Comparison of ENCODE assay signal across 24 cellular contexts in the genomic region with DNA sequence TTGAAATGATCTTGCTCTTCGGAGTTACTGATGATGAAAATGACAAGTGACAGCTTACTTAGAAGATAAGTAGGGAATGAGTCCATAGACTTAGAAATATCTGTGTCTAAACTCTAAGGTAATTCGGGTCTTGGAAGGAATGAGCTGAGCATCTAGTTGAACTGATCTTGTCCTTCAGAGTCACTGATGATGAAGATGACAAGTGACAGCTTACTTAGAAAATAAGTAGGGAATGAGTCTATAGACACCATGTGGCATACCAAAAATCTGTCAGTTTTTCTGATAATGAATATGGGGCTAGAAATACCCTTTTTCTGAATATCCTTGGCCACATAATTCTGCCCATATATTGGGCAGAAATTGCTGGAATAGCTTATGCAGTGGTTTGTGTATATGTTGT. TPM values are rescaled to one million over a fixed set of nuclear protein-coding genes. Genes with fewer than 3 reads are reported as not detected.
DNase-seq lines count a peak whose midpoint lies in the region; ATAC-seq, FAIRE-seq and TF ChIP-seq lines count a peak whose summit lies in the region.
"Had no signal": no experiment of that assay in that cellular context is flagged by ENCODE, and none has a peak within 500 bp of the region (broad histone marks: within the 10 kb centered on the region; RNA-seq: fewer than 3 reads in every experiment).

No MANE protein-coding gene starts in this region.

- CTCF ChIA-PET in SK-N-SH (lab: Yijun Ruan, JAX): interaction anchor here (0.7 to 2.4 kb wide), 3 partner anchors 19 to 58 kb away, joined by 3 to 7 read pairs (median 6); no protein-coding TSS in a partner anchor

- peaks cover 18% of the 10 kb centered on the region for H3K4me1 Mint-ChIP-seq in astrocyte (ENCODE audit: low read depth, unreplicated experiment)
- H3K4me1 Mint-ChIP-seq in stimulated activated effector memory CD8-positive, alpha-beta T cell treated with anti-CD3 and anti-CD28 coated beads, Interleukin-12 subunit alpha, Interleukin-12 subunit beta, amount 100 ng/mL, for 72 hours: no peaks in the 10 kb centered on the region
- H3K4me1 Mint-ChIP-seq: CD8-positive, alpha-beta memory T cell had no signal

- H2AFZ ChIP-seq in SK-N-SH (ENCODE audit: low read depth) (no peak overlapping the region), astrocyte (ENCODE audit: low read depth, low read length) (no peak overlapping the region)

- 87% methylated on average over 2 of the region's 2 CpGs for WGBS in SK-N-SH (ENCODE audit: low lambda C conversion rate)

- H3K36me3 Mint-ChIP-seq in astrocyte (ENCODE audit: low read depth, unreplicated experiment): no peaks in the 10 kb centered on the region
- no peaks in the 10 kb centered on the region for H3K36me3 Mint-ChIP-seq in stimulated activated effector memory CD8-positive, alpha-beta T cell treated with anti-CD3 and anti-CD28 coated beads, Interleukin-12 subunit alpha, Interleukin-12 subunit beta, amount 100 ng/mL, for 72 hours
- H3K36me3 Mint-ChIP-seq: CD8-positive, alpha-beta memory T cell had no signal

- H3K9me3 ChIP-seq in SK-N-SH (no peaks in the 10 kb centered on the region), astrocyte (ENCODE audit: insufficient read depth, low read depth, low read length) (no peaks in the 10 kb centered on the region)
- H3K9me3 ChIP-seq: A549; BE2C; BLaER1 treated with 17β-estradiol and CSF1 and Interleukin-3, amounts not matched to agents 10 nM and 100 nM had no signal

- ATAC-seq in SK-N-SH treated with all-trans-retinoic acid at 6 μM for 48 hours (no peak), HG02610 (IDR thresholded peaks at IDR 0.05; ENCODE audit: unreplicated experiment) (peak; percentile 50), GM21423 (IDR thresholded peaks at IDR 0.05; ENCODE audit: unreplicated experiment) (no peak)
- peak; percentile 77 for ATAC-seq in stimulated activated effector memory CD8-positive, alpha-beta T cell treated with anti-CD3 and anti-CD28 coated beads, Interleukin-12 subunit alpha, Interleukin-12 subunit beta, amount 100 ng/mL, for 72 hours
- ATAC-seq: A549 had no signal

- H3K27me3 ChIP-seq in SK-N-SH (ENCODE audit: insufficient read depth) (no peaks in the 10 kb centered on the region), astrocyte (ENCODE audit: insufficient read depth, low read length) (no peaks in the 10 kb centered on the region)
- H3K27me3 ChIP-seq: BE2C; BLaER1 treated with 17β-estradiol and CSF1 and Interleukin-3, amounts not matched to agents 10 nM and 100 nM had no signal

- peaks cover 0 to 9% of the 10 kb centered on the region in 2 experiments; a peak in 1 of 4 replicates for H3K4me1 ChIP-seq in SK-N-SH (ENCODE audit: control insufficient read depth in 1 of 2, insufficient read depth in 2 of 2, low read depth in 1 of 2, low read length in 1 of 2)
- H3K4me1 ChIP-seq in astrocyte (ENCODE audit: insufficient read depth, low read length): no peaks in the 10 kb centered on the region
- H3K4me1 ChIP-seq: A549 had no signal

- H3K79me2 ChIP-seq in SK-N-SH (ENCODE audit: insufficient read depth) (peaks cover 83% of the 10 kb centered on the region), astrocyte (ENCODE audit: insufficient read depth, low read length) (peaks cover 83% of the 10 kb centered on the region)

- H3K27ac ChIP-seq in SK-N-SH (ENCODE audit: low read depth in 2 of 2, low read length in 1 of 2): no peak overlapping the region
- H3K27ac ChIP-seq in astrocyte (ENCODE audit: low read depth, low read length): no peak overlapping the region
- H3K27ac ChIP-seq: A549; BLaER1 treated with 17β-estradiol and CSF1 and Interleukin-3, amounts not matched to agents 10 nM and 100 nM had no signal

- peak; percentile 71 for FAIRE-seq in astrocyte (lab: Jason Lieb, UNC)
- FAIRE-seq: A549, GM12892, GM19239 had no signal

- H3K9me3 Mint-ChIP-seq in astrocyte (ENCODE audit: unreplicated experiment): no peaks in the 10 kb centered on the region
- no peaks in the 10 kb centered on the region for H3K9me3 Mint-ChIP-seq in stimulated activated effector memory CD8-positive, alpha-beta T cell treated with anti-CD3 and anti-CD28 coated beads, Interleukin-12 subunit alpha, Interleukin-12 subunit beta, amount 100 ng/mL, for 72 hours
- H3K9me3 Mint-ChIP-seq: CD4-positive, alpha-beta T cell; CD8-positive, alpha-beta memory T cell had no signal

- no peak for DNase-seq in SK-N-SH
- DNase-seq in astrocyte (ENCODE audit: low read depth): no peak
- no peak for DNase-seq in stimulated activated effector memory CD8-positive, alpha-beta T cell treated with anti-CD3 and anti-CD28 coated beads, Interleukin-12 subunit alpha, Interleukin-12 subunit beta, amount 100 ng/mL, for 72 hours (ENCODE audit: low spot score in 2 of 2)
- DNase-seq in stimulated activated CD4-positive, alpha-beta T cell treated with anti-CD3 and anti-CD28 coated beads, Interleukin-1b, Interleukin-23, amount 100 ng/mL, for 48 hours: no peak
- DNase-seq in stimulated activated CD8-positive, alpha-beta memory T cell treated with anti-CD3 and anti-CD28 coated beads, Interleukin-4, amount 100 ng/mL, for 48 hours: no peak
- DNase-seq: 8988T; ACHN; AML-193; BE2C; CD4-positive, alpha-beta T cell; CD8-positive, alpha-beta memory T cell; DMS53; DMS79 treated with DMSO at 0.1 percent for 48 hours; GOT3; H7; HCEC 1CT had no signal

- no peak for TF ChIP-seq RAD21 in SK-N-SH (IDR thresholded peaks at IDR 0.05; ENCODE audit: low read length)

- POLR2A ChIA-PET in SK-N-SH (lab: Yijun Ruan, JAX): no interaction called here

- H4K20me1 ChIP-seq in SK-N-SH (ENCODE audit: insufficient read depth) (peaks cover 56% of the 10 kb centered on the region), astrocyte (ENCODE audit: insufficient read depth, low read length) (peaks cover 48% of the 10 kb centered on the region)

- no peak overlapping the region for H3K4me3 Mint-ChIP-seq in astrocyte (ENCODE audit: unreplicated experiment)
- H3K4me3 Mint-ChIP-seq in stimulated activated effector memory CD8-positive, alpha-beta T cell treated with anti-CD3 and anti-CD28 coated beads, Interleukin-12 subunit alpha, Interleukin-12 subunit beta, amount 100 ng/mL, for 72 hours: no peak overlapping the region
- H3K4me3 Mint-ChIP-seq: CD14-positive monocyte; CD4-positive, alpha-beta T cell; CD8-positive, alpha-beta memory T cell had no signal

- TF ChIP-seq CTCF in SK-N-SH (IDR thresholded peaks at IDR 0.05) (no peak), astrocyte (IDR thresholded peaks at IDR 0.05; ENCODE audit: insufficient read depth, low read depth, low read length) (no peak)

- H3K9ac ChIP-seq in SK-N-SH: no peak overlapping the region
- H3K9ac ChIP-seq in astrocyte (ENCODE audit: low read length): no peak overlapping the region
- H3K9ac ChIP-seq: BLaER1 treated with 17β-estradiol and CSF1 and Interleukin-3, amounts not matched to agents 10 nM and 100 nM had no signal

- H3K4me2 ChIP-seq in SK-N-SH (no peak overlapping the region), astrocyte (ENCODE audit: low read length) (no peak overlapping the region)
- H3K4me2 ChIP-seq: A549 had no signal

- H3K36me3 ChIP-seq in SK-N-SH (replicated peaks in 1 of 2; ENCODE audit: control insufficient read depth in 1 of 2, insufficient read depth in 2 of 2, low read length in 1 of 2) (peaks cover 14 to 40% of the 10 kb centered on the region in 2 experiments), astrocyte (ENCODE audit: insufficient read depth, low read length) (peaks cover 23% of the 10 kb centered on the region)
- H3K36me3 ChIP-seq: BE2C had no signal

- no peaks in the 10 kb centered on the region for H3K9me2 ChIP-seq in SK-N-SH

- TF ChIP-seq EP300 in SK-N-SH (IDR thresholded peaks at IDR 0.05; ENCODE audit: borderline replicate concordance in 1 of 2, low read depth in 1 of 2, low read length in 1 of 2): no peak

- no peaks in the 10 kb centered on the region for H3K27me3 Mint-ChIP-seq in astrocyte (ENCODE audit: low read depth, unreplicated experiment)
- H3K27me3 Mint-ChIP-seq: CD4-positive, alpha-beta T cell had no signal

- H3K4me3 ChIP-seq in SK-N-SH (ENCODE audit: low read depth in 2 of 2, low read length in 1 of 2) (no peak overlapping the region), astrocyte (ENCODE audit: insufficient read depth, low read depth, low read length) (no peak overlapping the region)
- H3K4me3 ChIP-seq: A549; BLaER1 treated with 17β-estradiol and CSF1 and Interleukin-3, amounts not matched to agents 10 nM and 100 nM had no signal

- H3K27ac Mint-ChIP-seq in astrocyte (ENCODE audit: unreplicated experiment): no peak overlapping the region
- H3K27ac Mint-ChIP-seq in stimulated activated effector memory CD8-positive, alpha-beta T cell treated with anti-CD3 and anti-CD28 coated beads, Interleukin-12 subunit alpha, Interleukin-12 subunit beta, amount 100 ng/mL, for 72 hours: no peak overlapping the region
- H3K27ac Mint-ChIP-seq: CD14-positive monocyte; CD4-positive, alpha-beta T cell; CD8-positive, alpha-beta memory T cell had no signal

- H3F3A ChIP-seq in SK-N-SH (replicated peaks; ENCODE audit: insufficient read depth): peaks cover 7% of the 10 kb centered on the region

TF ChIP-seq in SK-N-SH, 30 proteins besides CTCF, POLR2A, EP300 and RAD21:
- no peak for TF ChIP-seq MXI1 (IDR thresholded peaks at IDR 0.05; ENCODE audit: low read depth, low read length)
- TF ChIP-seq, protein P1, sequence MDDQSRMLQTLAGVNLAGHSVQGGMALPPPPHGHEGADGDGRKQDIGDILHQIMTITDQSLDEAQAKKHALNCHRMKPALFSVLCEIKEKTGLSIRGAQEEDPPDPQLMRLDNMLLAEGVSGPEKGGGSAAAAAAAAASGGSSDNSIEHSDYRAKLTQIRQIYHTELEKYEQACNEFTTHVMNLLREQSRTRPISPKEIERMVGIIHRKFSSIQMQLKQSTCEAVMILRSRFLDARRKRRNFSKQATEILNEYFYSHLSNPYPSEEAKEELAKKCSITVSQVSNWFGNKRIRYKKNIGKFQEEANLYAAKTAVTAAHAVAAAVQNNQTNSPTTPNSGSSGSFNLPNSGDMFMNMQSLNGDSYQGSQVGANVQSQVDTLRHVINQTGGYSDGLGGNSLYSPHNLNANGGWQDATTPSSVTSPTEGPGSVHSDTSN (IDR thresholded peaks at IDR 0.05): 0 out of 2 replicates have a peak, but pooled peaks have one; percentile 9
TF ChIP-seq in SK-N-SH: peak in this region for 1.

RNA-seq across cellular contexts. Expression of a gene that starts 14.7 kb away (rescaled TPM):
- 4.9 and 7.5 TPM in 2 replicates for polyA plus RNA-seq in SK-N-SH (2012; rRNA removed)
- polyA plus RNA-seq in SK-N-SH (2012; cell fraction: cytosol; rRNA removed): 6.9 and 7.7 TPM in 2 replicates
- polyA plus RNA-seq in SK-N-SH (2012; cell fraction: nucleus; rRNA removed): 4.3 and 7.9 TPM in 2 replicates
- total RNA-seq in astrocyte: 83.0 and 91.9 TPM in 2 replicates

Comparison
In these comparisons a context has a peak if more than half of its experiments do, and no peak if none do; other contexts are left out.
1. ATAC-seq: peak in HG02610 (single experiment) and stimulated activated effector memory CD8-positive, alpha-beta T cell treated with anti-CD3 and anti-CD28 coated beads, Interleukin-12 subunit alpha, Interleukin-12 subunit beta, amount 100 ng/mL, for 72 hours (single experiment); none in SK-N-SH treated with all-trans-retinoic acid at 6 μM for 48 hours (single experiment) and GM21423 (single experiment).